ENCODE assay signal across 22 cellular contexts in the genomic region with DNA sequence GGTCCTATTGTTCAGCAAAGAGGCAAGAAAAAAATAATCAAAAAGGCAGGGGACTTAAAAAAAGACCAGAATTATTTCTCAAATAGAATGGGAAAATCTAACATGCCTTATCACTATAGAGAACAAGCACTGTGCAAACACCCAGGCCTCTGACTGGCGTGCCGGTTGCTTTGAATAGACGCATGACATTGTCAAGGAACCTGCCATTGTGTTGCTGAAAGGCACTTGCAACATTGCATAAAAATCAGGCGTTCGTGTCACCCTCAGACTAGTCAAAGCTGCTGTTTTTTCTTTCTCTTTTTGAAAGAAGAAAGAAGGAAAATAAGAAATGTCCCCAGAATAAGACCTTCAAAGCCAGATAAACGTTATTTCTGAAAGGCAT.
"Had no signal": no experiment of that assay in that cellular context is flagged by ENCODE, and none has a peak within 500 bp of the region (broad histone marks: within the 10 kb centered on the region; RNA-seq: fewer than 3 reads in every experiment).

No MANE protein-coding gene starts in this region.

- H3K9me3 ChIP-seq: adrenal gland, esophagus squamous epithelium, prostate gland, transverse colon had no signal

- H3K27ac ChIP-seq: adrenal gland, coronary artery, esophagus squamous epithelium, hepatocyte, prostate gland, skin epidermis, transverse colon had no signal

- H3K4me1 ChIP-seq: adrenal gland, esophagus squamous epithelium, prostate gland, transverse colon had no signal

- H3K27me3 ChIP-seq: adrenal gland, transverse colon had no signal

- ATAC-seq: activated CD8-positive, alpha-beta T cell treated with anti-CD3 and anti-CD28 coated beads for 36 hours; activated T-cell treated with anti-CD3 and anti-CD28 coated beads, Interleukin-2, amount 50 U/mL, for 4 hours; left ventricle myocardium superior; natural killer cell; right cardiac atrium had no signal

- H3K36me3 ChIP-seq: adrenal gland, esophagus squamous epithelium, prostate gland, transverse colon had no signal

- DNase-seq: activated B cell treated with CpG ODN at 0.5 μM for 24 hours; activated CD4-positive, alpha-beta T cell treated with anti-CD3 and anti-CD28 coated beads for 48 hours; activated CD8-positive, alpha-beta T cell treated with anti-CD3 and anti-CD28 coated beads for 36 hours; activated effector memory CD4-positive, alpha-beta T cell treated with Interleukin-2 at 50 U/mL for 16 hours; activated T-cell treated with anti-CD3 and anti-CD28 coated beads, Interleukin-2, amount 50 U/mL, for 4 hours; adrenal gland; caudate nucleus; effector CD4-positive, alpha-beta T cell; esophagus squamous epithelium; left ventricle myocardium superior; mesenchymal stem cell; natural killer cell; right cardiac atrium; stimulated activated CD4-positive, alpha-beta T cell treated with anti-CD3 and anti-CD28 coated beads, Interleukin-4, amount 100 ng/mL, for 24 hours; stimulated activated CD8-positive, alpha-beta memory T cell treated with anti-CD3 and anti-CD28 coated beads, Interleukin-4, amount 100 ng/mL, for 48 hours; stimulated activated naive CD4-positive, alpha-beta T cell treated with Interleukin-2 at 50 U/mL for 16 hours; T-helper 2 cell; transverse colon had no signal

- H3K4me3 ChIP-seq: adrenal gland, coronary artery, esophagus squamous epithelium, hepatocyte, prostate gland, skin epidermis, transverse colon had no signal
